Comparison of ENCODE assay signal across 8 cellular contexts in the genomic region with DNA sequence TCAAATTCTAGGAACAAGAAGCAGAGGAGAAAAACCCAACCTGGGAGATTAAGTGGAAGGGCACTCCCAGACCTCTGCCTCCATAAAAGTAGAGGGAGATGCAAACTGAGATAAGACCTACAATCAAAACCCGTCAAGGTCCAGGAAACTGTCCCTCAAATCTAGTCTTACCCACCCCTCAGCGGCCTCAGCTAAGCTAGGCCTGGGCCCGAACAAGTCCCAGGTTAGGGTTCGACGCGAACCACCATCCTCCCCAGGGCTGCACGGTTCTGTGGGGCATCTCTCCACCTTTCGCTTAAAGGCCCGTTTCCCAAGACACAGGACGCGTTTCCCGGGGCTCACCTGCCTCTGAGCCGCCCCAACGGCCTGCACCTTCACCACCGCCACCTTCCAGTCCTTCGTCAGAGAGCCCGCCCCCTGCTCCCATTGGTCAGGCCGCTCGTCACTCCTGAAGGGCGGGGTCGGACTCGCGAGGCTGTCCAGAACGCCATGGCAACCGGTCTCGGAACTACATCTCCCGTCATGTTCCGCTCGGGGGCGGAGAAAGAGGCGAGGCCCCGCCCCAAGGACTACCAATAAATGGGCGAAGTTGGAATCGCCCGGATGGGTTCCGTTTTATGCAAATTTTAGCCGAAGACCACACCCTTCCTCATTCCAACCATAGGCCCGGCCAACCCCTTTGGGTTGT. TPM values are rescaled to one million over a fixed set of nuclear protein-coding genes. Genes with fewer than 3 reads are reported as not detected.
DNase-seq lines count a peak whose midpoint lies in the region; ATAC-seq and TF ChIP-seq lines count a peak whose summit lies in the region.

A gene (minus strand): TSS at position 403 of the 688 bp plus-strand sequence. CDS start 10,190 bp downstream, outside the sequence.

- ATAC-seq in GM21717 (IDR thresholded peaks at IDR 0.05; ENCODE audit: unreplicated experiment), result peak; percentile 77

- peak within 1 kb of the TSS; percentile 99 for H3K4me3 ChIP-seq in mucosa of rectum (ENCODE audit: low read length in 2 of 2)

- peaks cover 21% of the 10 kb centered on the region for H3K36me3 Mint-ChIP-seq in activated T-cell treated with anti-CD3 and anti-CD28 coated beads, Interleukin-2, amount 50 U/mL, for 24 hours (ENCODE audit: low read depth)

- no peaks in the 10 kb centered on the region for H3K27me3 ChIP-seq in mucosa of rectum (ENCODE audit: control insufficient read depth in 2 of 2, insufficient read depth in 2 of 2, low read length in 2 of 2)

- H3K27ac Mint-ChIP-seq in activated T-cell treated with anti-CD3 and anti-CD28 coated beads, Interleukin-2, amount 50 U/mL, for 24 hours, result peak within 1 kb of the TSS; percentile 97

- peak within 1 kb of the TSS; percentile 96 to 97 for H3K27ac ChIP-seq in mucosa of rectum (ENCODE audit: low read depth in 2 of 2, low read length in 2 of 2)

- TF ChIP-seq POLR2A in erythroblast (IDR thresholded peaks at IDR 0.05; ENCODE audit: low read length), result peak; percentile 75

- peak within 1 kb of the TSS; percentile 76 to 94 for H3K9ac ChIP-seq in mucosa of rectum (ENCODE audit: low read depth in 1 of 2, low read length in 2 of 2)

- peak within 1 kb of the TSS; percentile 93 for H3K4me3 Mint-ChIP-seq in activated T-cell treated with anti-CD3 and anti-CD28 coated beads, Interleukin-2, amount 50 U/mL, for 24 hours

- DNase-seq in DMS153 treated with DMSO at 0.1 percent for 48 hours (lab: John Stamatoyannopoulos, UW; ENCODE audit: unreplicated experiment) (peak; percentile 99), KBM-7 (peak; percentile 100), erythroblast (lab: John Stamatoyannopoulos, UW) (peak; percentile 99 to 100)
- DNase-seq in activated T-cell treated with anti-CD3 and anti-CD28 coated beads, Interleukin-2, amount 50 U/mL, for 24 hours, result peak; percentile 100
- peak; percentile 100 for DNase-seq in stimulated activated CD8-positive, alpha-beta memory T cell treated with anti-CD3 and anti-CD28 coated beads, Interleukin-4, amount 100 ng/mL, for 48 hours

- in situ Hi-C loops in KBM-7 (cut with MboI; ENCODE audit: low pct_unique_long_range_greater_than_20kb, low sequenced_read_pairs), result no loop called here

- H3K27me3 Mint-ChIP-seq in activated T-cell treated with anti-CD3 and anti-CD28 coated beads, Interleukin-2, amount 50 U/mL, for 24 hours, result peaks cover 21% of the 10 kb centered on the region

- H3K4me1 Mint-ChIP-seq in activated T-cell treated with anti-CD3 and anti-CD28 coated beads, Interleukin-2, amount 50 U/mL, for 24 hours (ENCODE audit: low read depth), result peaks cover 35% of the 10 kb centered on the region

- H3K9me3 Mint-ChIP-seq in activated T-cell treated with anti-CD3 and anti-CD28 coated beads, Interleukin-2, amount 50 U/mL, for 24 hours, result no peaks in the 10 kb centered on the region

- H3K4me1 ChIP-seq in mucosa of rectum (ENCODE audit: control insufficient read depth in 2 of 2, insufficient read depth in 2 of 2, low read length in 2 of 2), result peaks cover 13 to 16% of the 10 kb centered on the region in 2 donors

- H3K36me3 ChIP-seq in mucosa of rectum (ENCODE audit: control insufficient read depth in 2 of 2, insufficient read depth in 2 of 2, low read length in 2 of 2), result peaks cover 0 to 2% of the 10 kb centered on the region in 2 donors

- no peaks in the 10 kb centered on the region for H3K9me3 ChIP-seq in mucosa of rectum (ENCODE audit: control insufficient read depth in 2 of 2, low read length in 2 of 2)

TF ChIP-seq in PFSK-1, 5 proteins besides CTCF, POLR2A, EP300 and RAD21:
- TF ChIP-seq FOXP2 (optimal IDR thresholded peaks at IDR 0.05; ENCODE audit: borderline replicate concordance, extremely low read depth, extremely low read length, insufficient read depth), result peak; percentile 69
- peak; percentile 55; the same call in 1 of the 2 replicates for TF ChIP-seq POLR2AphosphoS5 (IDR thresholded peaks at IDR 0.05; ENCODE audit: low read depth, low read length)
- no peak for TF ChIP-seq SIN3A (IDR thresholded peaks at IDR 0.05; ENCODE audit: borderline replicate concordance, insufficient read depth, low read length)
- TF ChIP-seq, protein P1, sequence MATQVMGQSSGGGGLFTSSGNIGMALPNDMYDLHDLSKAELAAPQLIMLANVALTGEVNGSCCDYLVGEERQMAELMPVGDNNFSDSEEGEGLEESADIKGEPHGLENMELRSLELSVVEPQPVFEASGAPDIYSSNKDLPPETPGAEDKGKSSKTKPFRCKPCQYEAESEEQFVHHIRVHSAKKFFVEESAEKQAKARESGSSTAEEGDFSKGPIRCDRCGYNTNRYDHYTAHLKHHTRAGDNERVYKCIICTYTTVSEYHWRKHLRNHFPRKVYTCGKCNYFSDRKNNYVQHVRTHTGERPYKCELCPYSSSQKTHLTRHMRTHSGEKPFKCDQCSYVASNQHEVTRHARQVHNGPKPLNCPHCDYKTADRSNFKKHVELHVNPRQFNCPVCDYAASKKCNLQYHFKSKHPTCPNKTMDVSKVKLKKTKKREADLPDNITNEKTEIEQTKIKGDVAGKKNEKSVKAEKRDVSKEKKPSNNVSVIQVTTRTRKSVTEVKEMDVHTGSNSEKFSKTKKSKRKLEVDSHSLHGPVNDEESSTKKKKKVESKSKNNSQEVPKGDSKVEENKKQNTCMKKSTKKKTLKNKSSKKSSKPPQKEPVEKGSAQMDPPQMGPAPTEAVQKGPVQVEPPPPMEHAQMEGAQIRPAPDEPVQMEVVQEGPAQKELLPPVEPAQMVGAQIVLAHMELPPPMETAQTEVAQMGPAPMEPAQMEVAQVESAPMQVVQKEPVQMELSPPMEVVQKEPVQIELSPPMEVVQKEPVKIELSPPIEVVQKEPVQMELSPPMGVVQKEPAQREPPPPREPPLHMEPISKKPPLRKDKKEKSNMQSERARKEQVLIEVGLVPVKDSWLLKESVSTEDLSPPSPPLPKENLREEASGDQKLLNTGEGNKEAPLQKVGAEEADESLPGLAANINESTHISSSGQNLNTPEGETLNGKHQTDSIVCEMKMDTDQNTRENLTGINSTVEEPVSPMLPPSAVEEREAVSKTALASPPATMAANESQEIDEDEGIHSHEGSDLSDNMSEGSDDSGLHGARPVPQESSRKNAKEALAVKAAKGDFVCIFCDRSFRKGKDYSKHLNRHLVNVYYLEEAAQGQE (IDR thresholded peaks at IDR 0.05; ENCODE audit: insufficient read depth in 1 of 2, low read depth in 2 of 2, low read length in 2 of 2), result no peak
- TF ChIP-seq TAF1 (IDR thresholded peaks at IDR 0.05; ENCODE audit: borderline replicate concordance, insufficient read depth, low read length), result no peak

RNA-seq across cellular contexts. Expression of the gene that starts here (rescaled TPM):
- polyA plus RNA-seq in PFSK-1 (2012; ENCODE audit: insufficient read length, low read depth), result 24.5 TPM

Comparison
In these comparisons a context has a peak if more than half of its experiments do, and no peak if none do; other contexts are left out.
1. Peak in every context shown above with its lines: DNase-seq, ATAC-seq, H3K4me3 ChIP-seq and H3K27ac ChIP-seq.